ENCODE assay signal across 8 cellular contexts in the genomic region with DNA sequence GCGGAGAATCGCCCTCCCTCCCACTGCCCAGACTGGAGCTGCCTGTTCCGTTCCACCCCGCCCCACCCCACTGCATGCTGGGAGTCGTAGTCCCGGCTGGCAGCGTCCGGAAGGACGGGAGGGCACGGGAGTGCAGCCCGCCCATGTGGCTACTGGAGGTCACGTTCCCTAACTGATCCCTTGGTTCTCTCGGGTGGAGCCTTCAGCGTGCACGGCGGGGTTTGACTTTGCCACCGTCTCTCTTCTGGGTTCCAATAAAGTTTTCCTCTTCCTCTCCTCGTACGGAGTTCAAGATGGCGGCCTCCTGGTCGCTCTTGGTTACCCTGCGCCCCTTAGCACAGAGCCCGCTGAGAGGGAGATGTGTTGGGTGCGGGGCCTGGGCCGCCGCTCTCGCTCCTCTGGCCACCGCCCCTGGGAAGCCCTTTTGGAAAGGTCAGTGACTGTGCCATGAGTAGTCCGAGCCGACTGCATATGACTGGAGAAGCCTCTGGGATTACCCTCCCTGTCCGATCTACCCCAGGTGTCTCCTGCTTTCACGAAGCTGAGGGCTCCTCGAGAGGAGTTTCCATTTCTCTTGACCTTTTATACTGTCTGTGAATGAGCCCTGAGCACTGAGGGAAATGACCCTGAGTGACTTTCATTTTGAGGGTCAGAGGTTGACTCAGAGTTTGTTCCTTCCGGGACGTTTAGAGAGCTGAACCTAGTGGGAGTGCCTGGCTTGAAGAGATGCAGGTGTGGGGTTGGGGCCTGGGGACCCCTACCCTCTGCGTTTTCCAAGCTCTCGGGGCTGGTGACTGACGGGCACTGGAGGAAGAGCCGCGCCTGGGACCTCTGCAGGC. TPM values are rescaled to one million over a fixed set of nuclear protein-coding genes. Genes with fewer than 3 reads are reported as not detected.
DNase-seq lines count a peak whose midpoint lies in the region; TF ChIP-seq lines count a peak whose summit lies in the region.

AFG1L (plus strand) TSS at position 268 of the 839 bp plus-strand sequence; CDS start at position 294, 26 bp downstream.

- DNase-seq in GDM1 (lab: John Stamatoyannopoulos, UW) (peak; percentile 88), H9 (peak; percentile 95), M059J (ENCODE audit: low read depth) (peak; percentile 93), SJSA1 (ENCODE audit: low read depth in 1 of 2, low spot score in 2 of 2) (peak; percentile 92 to 93), germinal center (ENCODE audit: low spot score) (peak; percentile 89), non-pigmented ciliary epithelial cell (ENCODE audit: low read depth) (peak; percentile 51), superior temporal gyrus (ENCODE audit: extremely low spot score) (peak; percentile 87)
- DNase-seq in activated naive CD4-positive, alpha-beta T cell treated with anti-CD3 and anti-CD28 coated beads, Interleukin-2, amount 10 ng/mL, durations not matched to agents 7 days and 5 days, result peak; percentile 93

- H4K5ac ChIP-seq in H9 (ENCODE audit: insufficient read length, low read depth, low read length), result no peak within 1 kb of the TSS

- no peak within 1 kb of the TSS for H4K8ac ChIP-seq in H9 (replicated peaks; ENCODE audit: insufficient read length, low read depth, low read length)

- H3K9me3 ChIP-seq in H9 (ENCODE audit: control insufficient read depth, low read depth, low read length) (no peaks in the 10 kb centered on the region), SJSA1 (replicated peaks) (no peaks in the 10 kb centered on the region)

- H2BK5ac ChIP-seq in H9 (ENCODE audit: insufficient read length, low read length), result peak within 1 kb of the TSS; percentile 43

- H3K9ac ChIP-seq in H9 (ENCODE audit: extremely low read depth, insufficient read length, low read length), result peak within 1 kb of the TSS; percentile 90

- H2AFZ ChIP-seq in H9 (ENCODE audit: low read length), result peak within 1 kb of the TSS; percentile 94

- H3K36me3 ChIP-seq in SJSA1, result no peaks in the 10 kb centered on the region

- peak within 1 kb of the TSS; percentile 95 for H3K14ac ChIP-seq in H9 (ENCODE audit: insufficient read depth, low read length)

- no peaks in the 10 kb centered on the region for H3K9me3 Mint-ChIP-seq in H9
- H3K9me3 Mint-ChIP-seq in activated naive CD4-positive, alpha-beta T cell treated with anti-CD3 and anti-CD28 coated beads, Interleukin-2, amount 10 ng/mL, durations not matched to agents 7 days and 5 days, result no peaks in the 10 kb centered on the region

- no peak for TF ChIP-seq CTCF in H9 (conservative IDR thresholded peaks at IDR 0.05)

- peak within 1 kb of the TSS; percentile 56 for H3K4me2 ChIP-seq in H9 (ENCODE audit: insufficient read depth, insufficient read length, low read length)

- H3K27ac ChIP-seq in H9 (ENCODE audit: insufficient read length, low read depth, low read length) (peak within 1 kb of the TSS; percentile 72), SJSA1 (peak within 1 kb of the TSS; percentile 88)

- no peaks in the 10 kb centered on the region for H3K4me1 ChIP-seq in H9 (ENCODE audit: insufficient read depth, low read length)
- H3K4me1 ChIP-seq in SJSA1 (replicated peaks), result peaks cover 4% of the 10 kb centered on the region; the same call in 1 of the 2 replicates

- H3K18ac ChIP-seq in H9 (ENCODE audit: insufficient read length, low read depth, low read length), result peak within 1 kb of the TSS; percentile 96

- H3K23ac ChIP-seq in H9 (ENCODE audit: insufficient read length, low read depth, low read length), result no peak within 1 kb of the TSS

- no peaks in the 10 kb centered on the region for H3K27me3 Mint-ChIP-seq in H9 (ENCODE audit: low read depth)
- peaks cover 4% of the 10 kb centered on the region for H3K27me3 Mint-ChIP-seq in activated naive CD4-positive, alpha-beta T cell treated with anti-CD3 and anti-CD28 coated beads, Interleukin-2, amount 10 ng/mL, durations not matched to agents 7 days and 5 days

- no peak within 1 kb of the TSS for H4K91ac ChIP-seq in H9 (ENCODE audit: insufficient read length, low read depth, low read length)

- H3K79me1 ChIP-seq in H9 (ENCODE audit: insufficient read depth, low read depth, low read length, poor library complexity, severe bottlenecking), result no peaks in the 10 kb centered on the region

- CTCF ChIA-PET in activated naive CD4-positive, alpha-beta T cell treated with anti-CD3 and anti-CD28 coated beads, Interleukin-2, amount 10 ng/mL, durations not matched to agents 7 days and 5 days (lab: Charles Lee), result interaction anchor here (0.9 to 1.3 kb wide), 2 partner anchors 26 to 66 kb away, joined by 3 read pairs; no protein-coding TSS in a partner anchor

- no peaks in the 10 kb centered on the region for H4K20me1 ChIP-seq in H9 (ENCODE audit: control insufficient read depth, insufficient read depth, insufficient read length)

- peak within 1 kb of the TSS; percentile 6 for H3K56ac ChIP-seq in H9 (ENCODE audit: insufficient read length, low read depth, low read length)

- H3K36me3 Mint-ChIP-seq in H9 (ENCODE audit: insufficient read depth in 1 of 3, low read depth in 3 of 3), result no peaks in the 10 kb centered on the region
- H3K36me3 Mint-ChIP-seq in activated naive CD4-positive, alpha-beta T cell treated with anti-CD3 and anti-CD28 coated beads, Interleukin-2, amount 10 ng/mL, durations not matched to agents 7 days and 5 days, result peaks cover 5% of the 10 kb centered on the region

- H3K23me2 ChIP-seq in H9 (ENCODE audit: insufficient read length, low read depth, low read length, poor library complexity, severe bottlenecking), result peaks cover 6% of the 10 kb centered on the region

- no peak within 1 kb of the TSS for H2BK20ac ChIP-seq in H9 (ENCODE audit: low read depth, low read length, poor library complexity, severe bottlenecking)

- no peak within 1 kb of the TSS for H3T11ph ChIP-seq in H9 (ENCODE audit: low read length)

- H3K4me3 ChIP-seq in SJSA1, result peak within 1 kb of the TSS; percentile 67

- peak within 1 kb of the TSS; percentile 92 to 94 for H3K4me3 Mint-ChIP-seq in H9
- H3K4me3 Mint-ChIP-seq in activated naive CD4-positive, alpha-beta T cell treated with anti-CD3 and anti-CD28 coated beads, Interleukin-2, amount 10 ng/mL, durations not matched to agents 7 days and 5 days, result peak within 1 kb of the TSS; percentile 97

- no peak within 1 kb of the TSS for H2BK15ac ChIP-seq in H9 (ENCODE audit: low read depth, low read length)

- peaks cover 8 to 17% of the 10 kb centered on the region in 2 experiments for H3K4me1 Mint-ChIP-seq in H9
- H3K4me1 Mint-ChIP-seq in activated naive CD4-positive, alpha-beta T cell treated with anti-CD3 and anti-CD28 coated beads, Interleukin-2, amount 10 ng/mL, durations not matched to agents 7 days and 5 days, result peaks cover 27% of the 10 kb centered on the region

- no peak within 1 kb of the TSS for H3K4ac ChIP-seq in H9 (ENCODE audit: low read depth, low read length)

- H3K79me2 ChIP-seq in H9 (ENCODE audit: insufficient read depth, low read length), result no peaks in the 10 kb centered on the region

- H3K27me3 ChIP-seq in H9 (ENCODE audit: insufficient read depth, low read length) (no peaks in the 10 kb centered on the region), SJSA1 (replicated peaks) (no peaks in the 10 kb centered on the region)

- no peak within 1 kb of the TSS for H2AK5ac ChIP-seq in H9 (ENCODE audit: insufficient read length, low read length)

- H3K27ac Mint-ChIP-seq in H9, result peak within 1 kb of the TSS; percentile 99
- H3K27ac Mint-ChIP-seq in activated naive CD4-positive, alpha-beta T cell treated with anti-CD3 and anti-CD28 coated beads, Interleukin-2, amount 10 ng/mL, durations not matched to agents 7 days and 5 days, result peak within 1 kb of the TSS; percentile 100

- no CpG with 5 or more reads among the region's 40 CpGs for WGBS in H9 (ENCODE audit: extremely low coverage, insufficient read length, low lambda C conversion rate)

- H2BK120ac ChIP-seq in H9 (ENCODE audit: low read depth, low read length, poor library complexity, severe bottlenecking), result no peak within 1 kb of the TSS

- no peak within 1 kb of the TSS for H2BK12ac ChIP-seq in H9 (ENCODE audit: insufficient read length, low read depth, low read length)

RNA-seq across cellular contexts. Expression of gene AFG1L, which starts in this region (rescaled TPM):
- 4.7 and 6.9 TPM in 2 replicates for total RNA-seq in H9 (2021)
- total RNA-seq in M059J (2014; rRNA removed; shearing (Covaris generic)), result 8.9 and 12.4 TPM in 2 replicates
- 1.6 and 3.0 TPM in 2 replicates for total RNA-seq in SJSA1 (2014; rRNA removed; shearing (Covaris generic))

Comparison
In these comparisons a context has a peak if more than half of its experiments do, and no peak if none do; other contexts are left out.
1. Peak in every context shown above with its lines: DNase-seq, H3K4me3 ChIP-seq and H3K27ac ChIP-seq.